ENCODE assay signal across 9 cellular contexts in the genomic region with DNA sequence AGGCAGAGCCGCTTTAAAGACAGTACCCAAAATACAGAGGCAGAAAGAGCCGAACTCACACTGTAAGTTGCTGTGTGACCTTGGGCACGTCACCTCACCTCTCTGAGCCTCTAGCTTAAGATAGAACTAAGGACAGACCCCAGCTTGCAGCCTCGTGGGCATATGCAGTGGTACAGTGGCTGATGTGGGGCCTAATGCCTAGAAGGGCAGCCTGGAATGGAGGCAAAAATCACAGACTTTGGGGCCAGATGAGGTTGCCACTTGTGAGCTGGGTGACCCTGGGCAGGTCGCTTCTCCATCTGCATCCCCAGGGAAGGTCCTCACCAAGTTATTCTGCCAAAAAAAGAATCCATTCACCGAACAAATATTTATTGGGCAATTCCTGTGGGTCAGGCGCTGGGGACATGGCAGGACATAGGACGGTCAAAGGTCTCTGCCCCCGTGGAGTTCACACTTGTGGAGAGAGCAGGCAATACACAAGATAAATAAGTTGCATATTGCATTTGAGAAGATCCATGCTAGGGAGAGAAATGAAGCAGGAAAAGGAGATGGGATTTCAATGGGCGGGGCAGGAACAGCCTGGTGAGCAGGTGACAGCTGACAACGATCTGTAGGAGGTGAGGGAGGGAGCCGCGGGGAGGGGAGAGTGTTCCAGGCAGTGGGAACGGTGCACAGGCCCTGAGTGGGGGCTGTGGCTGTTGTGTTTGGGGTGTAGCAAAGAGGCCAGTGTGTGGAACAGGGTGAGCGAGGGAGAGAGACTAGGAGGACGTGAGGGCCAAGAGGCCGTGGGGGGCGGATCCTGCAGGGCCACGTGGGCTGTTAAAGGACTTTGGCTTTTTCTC.
A peak's percentile ranks its signal among the peaks of the same experiment; 100 is the strongest.
DNase-seq lines count a peak whose midpoint lies in the region; ATAC-seq and TF ChIP-seq lines count a peak whose summit lies in the region.
"Had no signal": no experiment of that assay in that cellular context is flagged by ENCODE, and none has a peak within 500 bp of the region (broad histone marks: within the 10 kb centered on the region; RNA-seq: fewer than 3 reads in every experiment).

No MANE protein-coding gene starts in this region.

- H3K4me1 Mint-ChIP-seq in endothelial cell (ENCODE audit: unreplicated experiment): peaks cover 54% of the 10 kb centered on the region
- H3K4me1 Mint-ChIP-seq: activated naive CD4-positive, alpha-beta T cell treated with anti-CD3 and anti-CD28 coated beads, Interleukin-2, amount 50 U/mL, for 24 hours had no signal

- H3K4ac ChIP-seq in neuronal stem cell (ENCODE audit: low read length): no peak overlapping the region

- peaks cover 0 to 11% (median 0%) of the 10 kb centered on the region in 3 experiments for H3K27me3 ChIP-seq in neuronal stem cell (ENCODE audit: control insufficient read depth in 3 of 3, insufficient read depth in 3 of 3, low read depth in 1 of 3, low read length in 3 of 3)

- peaks cover 7 to 11% of the 10 kb centered on the region in 2 donors for H3K4me1 ChIP-seq in neuronal stem cell (ENCODE audit: control insufficient read depth in 2 of 2, insufficient read depth in 1 of 2, low read depth in 1 of 2, low read length in 2 of 2)

- no peak overlapping the region for H3K4me3 ChIP-seq in neuronal stem cell (ENCODE audit: low read length in 2 of 2)

- no peak overlapping the region for H3K23ac ChIP-seq in neuronal stem cell (ENCODE audit: low read depth, low read length, poor library complexity)

- H3K27ac ChIP-seq in neuronal stem cell (replicated peaks; ENCODE audit: low read length): no peak overlapping the region

- no peak overlapping the region for H3K14ac ChIP-seq in neuronal stem cell (ENCODE audit: low read length)

- H3K9me3 Mint-ChIP-seq in endothelial cell (ENCODE audit: unreplicated experiment): no peaks in the 10 kb centered on the region
- H3K9me3 Mint-ChIP-seq: activated naive CD4-positive, alpha-beta T cell treated with anti-CD3 and anti-CD28 coated beads, Interleukin-2, amount 50 U/mL, for 24 hours had no signal

- peak overlapping the region; percentile 70 for H2BK5ac ChIP-seq in neuronal stem cell (ENCODE audit: low read length)

- H3K79me1 ChIP-seq in neuronal stem cell (ENCODE audit: low read depth, low read length): no peaks in the 10 kb centered on the region

- H4K91ac ChIP-seq in neuronal stem cell (ENCODE audit: low read depth, low read length, poor library complexity): no peak overlapping the region

- H2AFZ ChIP-seq in neuronal stem cell (ENCODE audit: low read length): peak overlapping the region; percentile 38

- H3K27ac Mint-ChIP-seq in endothelial cell (ENCODE audit: unreplicated experiment): peak overlapping the region; percentile 73
- H3K27ac Mint-ChIP-seq: activated naive CD4-positive, alpha-beta T cell treated with anti-CD3 and anti-CD28 coated beads, Interleukin-2, amount 50 U/mL, for 24 hours had no signal

- peak overlapping the region; percentile 62 for H2BK15ac ChIP-seq in neuronal stem cell (ENCODE audit: low read length)

- no peak overlapping the region for H3K4me3 Mint-ChIP-seq in endothelial cell (ENCODE audit: unreplicated experiment)
- H3K4me3 Mint-ChIP-seq: activated naive CD4-positive, alpha-beta T cell treated with anti-CD3 and anti-CD28 coated beads, Interleukin-2, amount 50 U/mL, for 24 hours had no signal

- peak overlapping the region; percentile 74 for H2AK5ac ChIP-seq in neuronal stem cell (ENCODE audit: low read depth, low read length)

- no peak for TF ChIP-seq CTCF in endothelial cell (IDR thresholded peaks at IDR 0.05; ENCODE audit: unreplicated experiment)

- H4K8ac ChIP-seq in neuronal stem cell (ENCODE audit: low read depth, low read length): peak overlapping the region; percentile 88

- DNase-seq in COR-L47 (lab: John Stamatoyannopoulos, UW): peak; percentile 46
- peak; percentile 70 for DNase-seq in NCI-H345 treated with DMSO at 0.1 percent for 48 hours (lab: John Stamatoyannopoulos, UW; ENCODE audit: unreplicated experiment)
- no peak for DNase-seq in endothelial cell (ENCODE audit: low spot score)
- no peak for DNase-seq in neuronal stem cell (ENCODE audit: low spot score)
- DNase-seq in KG1 (lab: John Stamatoyannopoulos, UW): no peak
- no peak for DNase-seq in glomerular visceral epithelial cell (ENCODE audit: extremely low spot score)

- ATAC-seq in GM21423 (IDR thresholded peaks at IDR 0.05; ENCODE audit: unreplicated experiment): no peak
- ATAC-seq in HG03108 (IDR thresholded peaks at IDR 0.05; ENCODE audit: unreplicated experiment): no peak

- peaks cover 6% of the 10 kb centered on the region for H3K36me3 Mint-ChIP-seq in endothelial cell (ENCODE audit: low read depth, unreplicated experiment)
- H3K36me3 Mint-ChIP-seq: activated naive CD4-positive, alpha-beta T cell treated with anti-CD3 and anti-CD28 coated beads, Interleukin-2, amount 50 U/mL, for 24 hours had no signal

- H3K27me3 Mint-ChIP-seq in endothelial cell (ENCODE audit: unreplicated experiment): peaks cover 4% of the 10 kb centered on the region
- H3K27me3 Mint-ChIP-seq: activated naive CD4-positive, alpha-beta T cell treated with anti-CD3 and anti-CD28 coated beads, Interleukin-2, amount 50 U/mL, for 24 hours had no signal

- peak overlapping the region; percentile 9 for H3K9ac ChIP-seq in neuronal stem cell (ENCODE audit: low read depth, low read length, poor library complexity)

- no CpG with 5 or more reads among the region's 19 CpGs for WGBS in neuronal stem cell (ENCODE audit: extremely low coverage in 2 of 2, insufficient read length in 2 of 2, insufficient replicate concordance in 1 of 2), 2 donors

- H3K4me2 ChIP-seq in neuronal stem cell (ENCODE audit: insufficient read depth, low read length, poor library complexity, severe bottlenecking): no peak overlapping the region

- H2BK120ac ChIP-seq in neuronal stem cell (ENCODE audit: low read depth, low read length): peak overlapping the region; percentile 49

- no peaks in the 10 kb centered on the region for H3K36me3 ChIP-seq in neuronal stem cell (replicated peaks in 1 of 2; ENCODE audit: control insufficient read depth in 2 of 2, insufficient read depth in 2 of 2, low read length in 2 of 2)

- peak overlapping the region; percentile 80 for H2BK12ac ChIP-seq in neuronal stem cell (ENCODE audit: low read length)

- H3K9me3 ChIP-seq in neuronal stem cell (replicated peaks in 1 of 2; ENCODE audit: control insufficient read depth in 2 of 2, insufficient read depth in 1 of 2, low read depth in 1 of 2, low read length in 2 of 2): no peaks in the 10 kb centered on the region

- H3K18ac ChIP-seq in neuronal stem cell (ENCODE audit: low read length): peak overlapping the region; percentile 86

Comparison
In these comparisons a context has a peak if more than half of its experiments do, and no peak if none do; other contexts are left out.
1. DNase-seq: peak in COR-L47 (single experiment) and NCI-H345 treated with DMSO at 0.1 percent for 48 hours (single experiment); none in endothelial cell (single experiment), neuronal stem cell (single experiment), KG1 (single experiment) and glomerular visceral epithelial cell (single experiment).